In the genomic region with DNA sequence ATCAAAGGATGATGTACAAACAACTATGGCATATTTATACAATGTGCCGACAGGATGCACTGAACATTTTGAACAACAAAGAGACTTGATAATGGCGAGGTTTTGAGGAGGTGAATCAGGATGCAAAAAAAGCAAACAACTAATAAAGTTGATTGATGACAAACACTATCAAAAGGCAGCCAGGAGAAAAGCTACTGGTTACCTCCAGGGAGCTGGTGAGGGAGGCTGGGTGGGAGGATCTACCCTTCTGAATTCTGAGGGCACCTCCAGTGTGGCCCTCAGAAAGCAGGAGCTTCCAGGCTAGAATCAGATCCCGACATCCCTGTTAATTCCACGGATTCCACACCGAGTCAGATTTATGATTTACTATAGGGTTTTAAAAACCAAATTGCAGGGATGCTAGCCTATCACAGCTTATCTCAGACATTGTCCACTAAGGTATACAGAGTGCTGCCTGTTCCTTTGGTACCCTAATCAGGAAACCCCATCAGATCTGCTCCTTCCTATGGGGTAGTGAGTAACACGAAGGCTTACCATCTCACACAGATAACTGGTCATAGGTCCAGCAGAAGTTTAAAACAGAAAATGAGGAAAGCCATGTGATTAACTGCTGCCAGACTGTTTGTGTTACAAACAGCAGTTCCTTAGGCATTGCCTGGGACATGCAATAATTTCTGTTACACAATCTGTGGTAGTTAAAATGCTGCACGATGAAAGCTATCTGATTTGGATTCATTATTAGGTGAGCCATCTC, we compare ENCODE assay signal across 13 cellular contexts. TPM values are rescaled to one million over a fixed set of nuclear protein-coding genes. Genes with fewer than 3 reads are reported as not detected.
DNase-seq lines count a peak whose midpoint lies in the region; ATAC-seq, FAIRE-seq and TF ChIP-seq lines count a peak whose summit lies in the region.
"Had no signal": no experiment of that assay in that cellular context is flagged by ENCODE, and none has a peak within 500 bp of the region (broad histone marks: within the 10 kb centered on the region; RNA-seq: fewer than 3 reads in every experiment).

No MANE protein-coding gene starts in this region.

- 30 to 42% methylated on average over 7 of the region's 7 CpGs for WGBS in GM23248 (ENCODE audit: low coverage in 1 of 2, low lambda C conversion rate in 2 of 2, missing lambda C conversion rate in 2 of 2), 2 experiments

- no peak for TF ChIP-seq CTCF in left lung (IDR thresholded peaks at IDR 0.05)

- intact Hi-C loops in left lung (cut with DNase I) = loop anchor here in 1 of 2 donors (5.0 kb wide), 1 partner anchor 116 kb away; no protein-coding TSS in a partner anchor

- H3K36me3 ChIP-seq in GM23248 (ENCODE audit: low read depth) (no peaks in the 10 kb centered on the region), left lung (no peaks in the 10 kb centered on the region)
- H3K36me3 ChIP-seq: gastrocnemius medialis had no signal

- peaks cover 14% of the 10 kb centered on the region for H3F3A ChIP-seq in GM23248 (ENCODE audit: insufficient read depth)

- H3K9me3 ChIP-seq in GM23248 (ENCODE audit: low read depth) = no peaks in the 10 kb centered on the region
- H3K9me3 ChIP-seq in left lung = no peaks in the 10 kb centered on the region
- H3K9me3 ChIP-seq: gastrocnemius medialis had no signal

- H3K27ac ChIP-seq in GM23248 (peak overlapping the region; percentile 40; the same call in 1 of the 2 replicates), left lung (peak overlapping the region in 1 of 2 donors; percentile 39)
- H3K27ac ChIP-seq: gastrocnemius medialis had no signal

- peak; percentile 84 for FAIRE-seq in TTC549 (lab: Jason Lieb, UNC)

- 0 out of 2 replicates have a peak overlapping the region, but pooled peaks have one; percentile 0 for H2AFZ ChIP-seq in GM23248
- H2AFZ ChIP-seq: GM23338 had no signal

- H3K27me3 ChIP-seq in GM23248 (replicated peaks; ENCODE audit: insufficient read depth) = no peaks in the 10 kb centered on the region
- no peaks in the 10 kb centered on the region for H3K27me3 ChIP-seq in left lung
- H3K27me3 ChIP-seq: gastrocnemius medialis had no signal

- H4K20me1 ChIP-seq in GM23248 (ENCODE audit: insufficient read depth) = no peaks in the 10 kb centered on the region

- DNase-seq in A172 (ENCODE audit: low spot score) (peak; percentile 2), GM23248 (peak; percentile 76), left lung (no peak)
- DNase-seq in activated T-cell treated with anti-CD3 and anti-CD28 coated beads, Interleukin-2, amount 50 U/mL, for 48 hours = no peak
- no peak for DNase-seq in stimulated activated CD4-positive, alpha-beta T cell treated with anti-CD3 and anti-CD28 coated beads, Interleukin-12 subunit alpha, Interleukin-12 subunit beta, amount 100 ng/mL, for 4 hours
- DNase-seq: C1 segment of cervical spinal cord, gastrocnemius medialis, KG1 had no signal

- no peak overlapping the region for H3K9ac ChIP-seq in GM23248

- in situ Hi-C loops in GM23248 (cut with MboI) = no loop called here

- no peak overlapping the region for H3K4me3 ChIP-seq in GM23248
- H3K4me3 ChIP-seq in left lung = no peak overlapping the region
- H3K4me3 ChIP-seq: gastrocnemius medialis, GM23338 had no signal

- H3K79me2 ChIP-seq in GM23248 (ENCODE audit: insufficient read depth) = no peaks in the 10 kb centered on the region

- H3K4me1 ChIP-seq in GM23248 (ENCODE audit: insufficient read depth) = peaks cover 11% of the 10 kb centered on the region
- H3K4me1 ChIP-seq in left lung = peaks cover 0 to 21% of the 10 kb centered on the region in 2 donors
- H3K4me1 ChIP-seq: gastrocnemius medialis had no signal

- ATAC-seq in left lung (peak; percentile 37), HG02642 (IDR thresholded peaks at IDR 0.05; ENCODE audit: poor library complexity, unreplicated experiment) (no peak), GM18519 (IDR thresholded peaks at IDR 0.05; ENCODE audit: low FRiP score, unreplicated experiment) (no peak)
- ATAC-seq: gastrocnemius medialis, GM23338 had no signal

- peak overlapping the region; percentile 34 for H3K4me2 ChIP-seq in GM23248 (ENCODE audit: unreplicated experiment)
- H3K4me2 ChIP-seq: GM23338 had no signal

- no peaks in the 10 kb centered on the region for H3K9me2 ChIP-seq in GM23248 (ENCODE audit: insufficient read depth)

RNA-seq across cellular contexts. Expression of a gene that starts 53.7 kb away (rescaled TPM):
- total RNA-seq in A172 (2014; rRNA removed; shearing (Covaris generic)) = not detected in 2 replicates
- total RNA-seq in GM23248 (2014; rRNA removed; shearing (Covaris generic)) = not detected in 2 replicates
- polyA plus RNA-seq in GM23248 (2016; fragmentation: Nextera tagmentation; extraction: Ambion mirVana) = 0.49 and 0.58 TPM in 2 replicates
- total RNA-seq in left lung = 100 to 1,000 TPM in 1 of 2 donors, 10 to 100 TPM in 1; 76.3 to 201 TPM
- total RNA-seq: GM23338, SK-MEL-5 had no signal

Comparison
In these comparisons a context has a peak if more than half of its experiments do, and no peak if none do; other contexts are left out.
1. DNase-seq: peak in A172 (single experiment) and GM23248 (single experiment); none in left lung (0 of 2), activated T-cell treated with anti-CD3 and anti-CD28 coated beads, Interleukin-2, amount 50 U/mL, for 48 hours (0 of 2) and stimulated activated CD4-positive, alpha-beta T cell treated with anti-CD3 and anti-CD28 coated beads, Interleukin-12 subunit alpha, Interleukin-12 subunit beta, amount 100 ng/mL, for 4 hours (single experiment).
2. RNA of a gene that starts 53.7 kb away (total RNA-seq): 76.3 to 201 TPM in left lung; not detected in A172 and not detected in GM23248; every median in the first group is over 10 times any median in the second.